In the genomic region with DNA sequence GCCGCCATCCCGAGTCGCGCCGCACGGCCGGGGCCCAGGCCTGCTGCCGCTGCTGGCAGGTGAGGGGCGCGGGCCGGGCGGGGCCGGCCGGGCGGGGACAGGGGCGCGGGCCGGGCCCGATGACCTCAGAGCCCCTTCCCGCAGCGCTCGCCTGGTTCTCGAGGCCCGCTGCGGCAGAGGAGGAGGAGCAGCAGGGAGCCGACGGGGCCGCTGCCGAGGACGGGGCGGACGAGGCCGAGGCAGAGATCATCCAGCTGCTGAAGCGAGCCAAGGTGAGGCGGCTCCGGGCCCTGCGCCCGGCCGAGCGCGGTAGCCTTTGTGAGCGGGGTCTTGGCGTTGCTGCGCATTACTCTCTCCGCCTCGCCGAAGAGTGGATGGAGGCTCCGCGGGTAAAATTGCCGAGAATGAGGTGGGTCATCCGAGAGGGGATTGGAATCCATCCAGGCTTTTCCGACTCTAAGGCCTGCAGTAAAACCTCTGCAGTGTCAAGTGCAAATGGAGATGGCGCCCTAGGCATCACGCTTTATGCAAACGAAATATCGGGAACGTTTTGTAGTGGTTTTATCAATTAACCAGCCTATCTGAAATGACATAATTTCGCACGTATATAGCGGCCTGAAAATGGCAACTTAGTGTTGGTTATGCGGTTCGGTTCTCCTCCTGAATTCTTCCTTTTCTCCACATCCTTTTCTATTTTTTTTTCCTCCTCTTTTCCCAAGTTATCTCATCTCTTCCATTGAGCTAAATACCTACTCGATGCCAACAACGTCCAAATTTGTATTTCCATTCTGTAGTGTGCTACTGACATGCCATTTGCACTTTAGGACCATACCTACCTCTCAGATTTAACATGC, we compare ENCODE assay signal across 8 cellular contexts. TPM values are rescaled to one million over a fixed set of nuclear protein-coding genes. Genes with fewer than 3 reads are reported as not detected.
DNase-seq lines count a peak whose midpoint lies in the region; ATAC-seq and TF ChIP-seq lines count a peak whose summit lies in the region.

No MANE protein-coding gene starts in this region.

- H3K9me3 ChIP-seq in OCI-LY1 (ENCODE audit: low read length) (no peaks in the 10 kb centered on the region; the same call in 1 of the 2 replicates), lower lobe of right lung (no peaks in the 10 kb centered on the region), thyroid gland (no peaks in the 10 kb centered on the region)

- H3K27me3 ChIP-seq in ACC112 (ENCODE audit: insufficient read depth, low read length) (no peaks in the 10 kb centered on the region), OCI-LY1 (ENCODE audit: insufficient read depth, low read length) (no peaks in the 10 kb centered on the region), lower lobe of right lung (ENCODE audit: low read depth) (no peaks in the 10 kb centered on the region), thyroid gland (no peaks in the 10 kb centered on the region)

- ATAC-seq in GM18502 (IDR thresholded peaks at IDR 0.05; ENCODE audit: poor library complexity, unreplicated experiment): peak; percentile 34
- peak; percentile 25 for ATAC-seq in HG03025 (IDR thresholded peaks at IDR 0.05; ENCODE audit: low FRiP score, unreplicated experiment)
- peak; percentile 60 to 64 for ATAC-seq in lower lobe of right lung

- peak; percentile 35 for DNase-seq in cerebellar cortex (ENCODE audit: low spot score)
- DNase-seq in lower lobe of right lung: no peak
- peak in 1 of 2 donors; percentile 53 for DNase-seq in thyroid gland
- DNase-seq in D341Med (ENCODE audit: low spot score): no peak

- peak overlapping the region; percentile 76 for H3K4me2 ChIP-seq in OCI-LY1 (ENCODE audit: low read length)

- intact Hi-C loops in lower lobe of right lung (cut with DNase I): no loop called here
- intact Hi-C loops in thyroid gland (cut with DNase I): loop anchor here (10.0 kb wide), 1 partner anchor 175 kb away; no protein-coding TSS in a partner anchor

- H3K9me2 ChIP-seq in OCI-LY1 (ENCODE audit: low read depth, low read length): no peaks in the 10 kb centered on the region

- no peaks in the 10 kb centered on the region for H4K20me1 ChIP-seq in OCI-LY1 (ENCODE audit: insufficient read depth, low read length)

- TF ChIP-seq CTCF in OCI-LY1 (IDR thresholded peaks at IDR 0.05; ENCODE audit: low read length) (no peak), lower lobe of right lung (IDR thresholded peaks at IDR 0.05) (no peak), thyroid gland (IDR thresholded peaks at IDR 0.05) (no peak)

- peak overlapping the region; percentile 91 for H3K27ac ChIP-seq in ACC112 (ENCODE audit: low read depth, low read length)
- peak overlapping the region; percentile 0 for H3K27ac ChIP-seq in OCI-LY1 (ENCODE audit: low read depth, low read length, poor library complexity, severe bottlenecking)
- H3K27ac ChIP-seq in lower lobe of right lung: peak overlapping the region; percentile 98
- peak overlapping the region; percentile 96 to 98 (median 97) for H3K27ac ChIP-seq in thyroid gland

- H3K4me3 ChIP-seq in ACC112 (ENCODE audit: low read depth, low read length) (peak overlapping the region; percentile 98), OCI-LY1 (ENCODE audit: low read depth, low read length, poor library complexity, severe bottlenecking) (peak overlapping the region; percentile 70), lower lobe of right lung (peak overlapping the region; percentile 85), thyroid gland (replicated peaks in 1 of 3) (peak overlapping the region; percentile 41 to 67 (median 51))

- WGBS in thyroid gland, 2 donors: 2 to 3% methylated on average over 18 to 38 of the region's 64 CpGs

- no peak for TF ChIP-seq POLR2A in thyroid gland (IDR thresholded peaks at IDR 0.05)

- H3F3A ChIP-seq in OCI-LY1 (ENCODE audit: insufficient read depth, low read length): peaks cover 3% of the 10 kb centered on the region; the same call in 1 of the 2 replicates

- H3K9ac ChIP-seq in OCI-LY1 (ENCODE audit: low read length): peak overlapping the region; percentile 69

- peaks cover 38% of the 10 kb centered on the region for H3K36me3 ChIP-seq in ACC112 (ENCODE audit: insufficient read depth, low read length)
- H3K36me3 ChIP-seq in OCI-LY1 (ENCODE audit: insufficient read depth, low read length): peaks cover 44% of the 10 kb centered on the region
- H3K36me3 ChIP-seq in lower lobe of right lung: peaks cover 41% of the 10 kb centered on the region
- peaks cover 31% of the 10 kb centered on the region in 2 donors for H3K36me3 ChIP-seq in thyroid gland

- peaks cover 14% of the 10 kb centered on the region for H3K4me1 ChIP-seq in ACC112 (ENCODE audit: control insufficient read depth, insufficient read depth, low read length, unreplicated experiment)
- H3K4me1 ChIP-seq in OCI-LY1 (ENCODE audit: insufficient read depth, low read length, severe bottlenecking): peaks cover 13% of the 10 kb centered on the region
- H3K4me1 ChIP-seq in lower lobe of right lung: peaks cover 29% of the 10 kb centered on the region
- peaks cover 15 to 16% of the 10 kb centered on the region in 2 donors for H3K4me1 ChIP-seq in thyroid gland

- H2AFZ ChIP-seq in ACC112 (ENCODE audit: low read length, unreplicated experiment) (peak overlapping the region; percentile 61), OCI-LY1 (ENCODE audit: low read length) (no peak overlapping the region)

- H3K79me2 ChIP-seq in ACC112 (ENCODE audit: control insufficient read depth, insufficient read depth, low read length, unreplicated experiment): peaks cover 34% of the 10 kb centered on the region
- peaks cover 15% of the 10 kb centered on the region for H3K79me2 ChIP-seq in OCI-LY1 (ENCODE audit: insufficient read depth, low read length)

RNA-seq across cellular contexts. Expression of gene TTC19, which starts 0.6 kb away (rescaled TPM):
- 36.0 TPM for total RNA-seq in lower lobe of right lung
- total RNA-seq in thyroid gland: 100 to 1,000 TPM; 103 to 160 (median 134) TPM

RNA-seq across cellular contexts. Expression of gene ZSWIM7, which starts 0.7 kb away (rescaled TPM):
- 21.3 TPM for total RNA-seq in lower lobe of right lung
- 10 to 100 TPM; 10.5 to 22.3 (median 13.5) TPM for total RNA-seq in thyroid gland

RNA-seq across cellular contexts. Expression of gene ADORA2B, which starts 55.3 kb away (rescaled TPM):
- total RNA-seq in lower lobe of right lung: 6.2 TPM
- total RNA-seq in thyroid gland: not detected

Comparison
In these comparisons a context has a peak if more than half of its experiments do, and no peak if none do; other contexts are left out.
1. H3K27ac ChIP-seq: peak in every context shown above with its lines; median percentile 98 in lower lobe of right lung; 97 in thyroid gland; 91 in ACC112; 0 in OCI-LY1.